8 cellular contexts compared by ENCODE assay signal in genomic region chrX:154408659-154409221, GRCh38. TPM values are rescaled to one million over a fixed set of nuclear protein-coding genes. Genes with fewer than 3 reads are reported as not detected.
DNase-seq lines count a peak whose midpoint lies in the region; ATAC-seq, FAIRE-seq and TF ChIP-seq lines count a peak whose summit lies in the region.

No MANE protein-coding gene starts in this region.

- peak overlapping the region; percentile 68 for H3K9ac ChIP-seq in OCI-LY1 (ENCODE audit: low read length)

- H3K4me3 ChIP-seq in OCI-LY1 (ENCODE audit: low read depth, low read length, poor library complexity, severe bottlenecking) (peak overlapping the region; percentile 63), esophagus muscularis mucosa (peak overlapping the region; percentile 34 to 49 (median 38)), skeletal muscle cell (ENCODE audit: low read depth, low read length) (peak overlapping the region; percentile 56), mucosa of descending colon (no peak overlapping the region)

- no peaks in the 10 kb centered on the region for H3K79me2 ChIP-seq in OCI-LY1 (ENCODE audit: insufficient read depth, low read length)

- H4K20me1 ChIP-seq in OCI-LY1 (ENCODE audit: insufficient read depth, low read length) = no peaks in the 10 kb centered on the region

- H3K36me3 ChIP-seq in OCI-LY1 (ENCODE audit: insufficient read depth, low read length) (no peaks in the 10 kb centered on the region), esophagus muscularis mucosa (peaks cover 0 to 7% (median 3%) of the 10 kb centered on the region in 4 donors), mucosa of descending colon (ENCODE audit: low read depth) (no peaks in the 10 kb centered on the region)

- H3F3A ChIP-seq in OCI-LY1 (ENCODE audit: insufficient read depth, low read length) = no peaks in the 10 kb centered on the region

- TF ChIP-seq CTCF in OCI-LY1 (IDR thresholded peaks at IDR 0.05; ENCODE audit: low read length) (no peak), esophagus muscularis mucosa (IDR thresholded peaks at IDR 0.05) (no peak), D721Med (IDR thresholded peaks at IDR 0.05; ENCODE audit: insufficient read depth, missing control alignments) (no peak), mucosa of descending colon (IDR thresholded peaks at IDR 0.05) (no peak)

- no peak for FAIRE-seq in D721Med (lab: Jason Lieb, UNC)

- H3K4me1 ChIP-seq in OCI-LY1 (ENCODE audit: insufficient read depth, low read length, severe bottlenecking) = peaks cover 32% of the 10 kb centered on the region
- peaks cover 3 to 27% (median 19%) of the 10 kb centered on the region in 4 donors for H3K4me1 ChIP-seq in esophagus muscularis mucosa
- peaks cover 9% of the 10 kb centered on the region for H3K4me1 ChIP-seq in mucosa of descending colon (ENCODE audit: low read depth)

- no peak for DNase-seq in esophagus muscularis mucosa (ENCODE audit: extremely low spot score)
- no peak for DNase-seq in skeletal muscle cell (ENCODE audit: low read depth)
- no peak for DNase-seq in D721Med (ENCODE audit: insufficient read length, low spot score)
- DNase-seq in NCI-H526 (lab: John Stamatoyannopoulos, UW) = no peak
- DNase-seq in mucosa of descending colon = no peak

- H3K9me3 ChIP-seq in OCI-LY1 (ENCODE audit: low read length) (no peaks in the 10 kb centered on the region), esophagus muscularis mucosa (no peaks in the 10 kb centered on the region), mucosa of descending colon (no peaks in the 10 kb centered on the region)

- H3K9me2 ChIP-seq in OCI-LY1 (ENCODE audit: low read depth, low read length) = no peaks in the 10 kb centered on the region

- intact Hi-C loops in esophagus muscularis mucosa (cut with DNase I) = no loop called here
- intact Hi-C loops in mucosa of descending colon (cut with DNase I, micrococcal nuclease) = no loop called here

- ATAC-seq in GM19043 (IDR thresholded peaks at IDR 0.05; ENCODE audit: low read depth, unreplicated experiment) (peak; percentile 23), HG02840 (IDR thresholded peaks at IDR 0.05; ENCODE audit: low FRiP score, unreplicated experiment) (no peak), mucosa of descending colon (no peak)

- H3K27ac ChIP-seq in OCI-LY1 (ENCODE audit: low read depth, low read length, poor library complexity, severe bottlenecking) = peak overlapping the region; percentile 86
- H3K27ac ChIP-seq in esophagus muscularis mucosa (replicated peaks in 1 of 4) = peak overlapping the region; percentile 36 to 73 (median 61)

- H3K4me2 ChIP-seq in OCI-LY1 (ENCODE audit: low read length) = peak overlapping the region; percentile 90

- 73% methylated on average over 7 of the region's 10 CpGs for WGBS in esophagus muscularis mucosa

- H3K27me3 ChIP-seq in OCI-LY1 (ENCODE audit: insufficient read depth, low read length) (no peaks in the 10 kb centered on the region), esophagus muscularis mucosa (no peaks in the 10 kb centered on the region)

- no peak for TF ChIP-seq POLR2A in esophagus muscularis mucosa (IDR thresholded peaks at IDR 0.05; ENCODE audit: low read depth)

- H2AFZ ChIP-seq in OCI-LY1 (ENCODE audit: low read length) = no peak overlapping the region

- TF ChIP-seq EP300 in esophagus muscularis mucosa (IDR thresholded peaks at IDR 0.05) = no peak

RNA-seq across cellular contexts. Expression of gene DNASE1L1, which starts 0.3 kb away (rescaled TPM):
- total RNA-seq in esophagus muscularis mucosa (10 to 100 TPM; 19.9 to 24.3 (median 22.6) TPM), mucosa of descending colon (10 to 100 TPM; 18.1 to 30.8 (median 25.6) TPM)

RNA-seq across cellular contexts. Expression of gene TAFAZZIN, which starts 2.6 kb away (rescaled TPM):
- total RNA-seq in esophagus muscularis mucosa = 10 to 100 TPM; 18.6 to 43.6 (median 32.5) TPM
- total RNA-seq in mucosa of descending colon = 10 to 100 TPM; 38.2 to 44.7 (median 43.2) TPM

RNA-seq across cellular contexts. Expression of gene RPL10, which starts 10.6 kb away (rescaled TPM):
- total RNA-seq in esophagus muscularis mucosa = 1,000 to 10,000 TPM; 2,150 to 7,554 (median 4,519) TPM
- total RNA-seq in mucosa of descending colon = 1,000 to 10,000 TPM; 2,179 to 2,606 (median 2,424) TPM

RNA-seq across cellular contexts. Expression of gene ATP6AP1, which starts 19.7 kb away (rescaled TPM):
- 10 to 100 TPM; 27.4 to 67.2 (median 34.7) TPM for total RNA-seq in esophagus muscularis mucosa
- 10 to 100 TPM; 78.1 to 95.8 (median 95.2) TPM for total RNA-seq in mucosa of descending colon

RNA-seq across cellular contexts. Expression of gene GDI1, which starts 28.2 kb away (rescaled TPM):
- total RNA-seq in esophagus muscularis mucosa = 100 to 1,000 TPM; 105 to 148 (median 128) TPM
- 100 to 1,000 TPM in 1 of 3 donors, 10 to 100 TPM in 2; 67.1 to 117 (median 68.1) TPM for total RNA-seq in mucosa of descending colon
